In genomic region chr11:61509058-61510029, GRCh38 we compare ENCODE assay signal across 1 cellular context.
A peak's percentile ranks its signal among the peaks of the same experiment; 100 is the strongest.
TF ChIP-seq lines count a peak whose summit lies in the region.

No MANE protein-coding gene starts in this region.

TF ChIP-seq in K562, 482 proteins besides CTCF, POLR2A, EP300 and RAD21 (continued from another document and continues in another):
- TF ChIP-seq, protein P1, sequence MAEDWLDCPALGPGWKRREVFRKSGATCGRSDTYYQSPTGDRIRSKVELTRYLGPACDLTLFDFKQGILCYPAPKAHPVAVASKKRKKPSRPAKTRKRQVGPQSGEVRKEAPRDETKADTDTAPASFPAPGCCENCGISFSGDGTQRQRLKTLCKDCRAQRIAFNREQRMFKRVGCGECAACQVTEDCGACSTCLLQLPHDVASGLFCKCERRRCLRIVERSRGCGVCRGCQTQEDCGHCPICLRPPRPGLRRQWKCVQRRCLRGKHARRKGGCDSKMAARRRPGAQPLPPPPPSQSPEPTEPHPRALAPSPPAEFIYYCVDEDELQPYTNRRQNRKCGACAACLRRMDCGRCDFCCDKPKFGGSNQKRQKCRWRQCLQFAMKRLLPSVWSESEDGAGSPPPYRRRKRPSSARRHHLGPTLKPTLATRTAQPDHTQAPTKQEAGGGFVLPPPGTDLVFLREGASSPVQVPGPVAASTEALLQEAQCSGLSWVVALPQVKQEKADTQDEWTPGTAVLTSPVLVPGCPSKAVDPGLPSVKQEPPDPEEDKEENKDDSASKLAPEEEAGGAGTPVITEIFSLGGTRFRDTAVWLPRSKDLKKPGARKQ (CRISPR knock-in tag; IDR thresholded peaks at IDR 0.05): 0 out of 2 replicates have a peak, but pooled peaks have one; percentile 54
- TF ChIP-seq RBFOX2 (IDR thresholded peaks at IDR 0.05; ENCODE audit: low read depth, low read length): peak; percentile 48
- TF ChIP-seq TGIF2 (CRISPR knock-in tag; IDR thresholded peaks at IDR 0.05): no peak
- TF ChIP-seq U2AF1 (optimal IDR thresholded peaks at IDR 0.05; ENCODE audit: low read depth, low read length): peak; percentile 38
- peak; percentile 78; the same call in 1 of the 2 replicates for TF ChIP-seq E2F3 (CRISPR knock-in tag; IDR thresholded peaks at IDR 0.05)
- TF ChIP-seq, protein P2, sequence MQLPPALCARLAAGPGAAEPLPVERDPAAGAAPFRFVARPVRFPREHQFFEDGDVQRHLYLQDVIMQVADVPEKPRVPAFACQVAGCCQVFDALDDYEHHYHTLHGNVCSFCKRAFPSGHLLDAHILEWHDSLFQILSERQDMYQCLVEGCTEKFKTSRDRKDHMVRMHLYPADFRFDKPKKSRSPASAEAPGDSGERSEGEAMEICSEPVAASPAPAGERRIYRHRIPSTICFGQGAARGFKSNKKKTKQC (CRISPR knock-in tag; IDR thresholded peaks at IDR 0.05): peak; percentile 84
- TF ChIP-seq, protein P3, sequence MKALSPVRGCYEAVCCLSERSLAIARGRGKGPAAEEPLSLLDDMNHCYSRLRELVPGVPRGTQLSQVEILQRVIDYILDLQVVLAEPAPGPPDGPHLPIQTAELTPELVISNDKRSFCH (CRISPR knock-in tag; IDR thresholded peaks at IDR 0.05): no peak
- TF ChIP-seq, protein P3 (tag; IDR thresholded peaks at IDR 0.05): 0 out of 2 replicates have a peak, but pooled peaks have one; percentile 51
- TF ChIP-seq CTCFL (IDR thresholded peaks at IDR 0.05; ENCODE audit: borderline replicate concordance, insufficient read depth, low read depth, low read length, poor library complexity, severe bottlenecking): peak; percentile 94
- TF ChIP-seq, protein P4, sequence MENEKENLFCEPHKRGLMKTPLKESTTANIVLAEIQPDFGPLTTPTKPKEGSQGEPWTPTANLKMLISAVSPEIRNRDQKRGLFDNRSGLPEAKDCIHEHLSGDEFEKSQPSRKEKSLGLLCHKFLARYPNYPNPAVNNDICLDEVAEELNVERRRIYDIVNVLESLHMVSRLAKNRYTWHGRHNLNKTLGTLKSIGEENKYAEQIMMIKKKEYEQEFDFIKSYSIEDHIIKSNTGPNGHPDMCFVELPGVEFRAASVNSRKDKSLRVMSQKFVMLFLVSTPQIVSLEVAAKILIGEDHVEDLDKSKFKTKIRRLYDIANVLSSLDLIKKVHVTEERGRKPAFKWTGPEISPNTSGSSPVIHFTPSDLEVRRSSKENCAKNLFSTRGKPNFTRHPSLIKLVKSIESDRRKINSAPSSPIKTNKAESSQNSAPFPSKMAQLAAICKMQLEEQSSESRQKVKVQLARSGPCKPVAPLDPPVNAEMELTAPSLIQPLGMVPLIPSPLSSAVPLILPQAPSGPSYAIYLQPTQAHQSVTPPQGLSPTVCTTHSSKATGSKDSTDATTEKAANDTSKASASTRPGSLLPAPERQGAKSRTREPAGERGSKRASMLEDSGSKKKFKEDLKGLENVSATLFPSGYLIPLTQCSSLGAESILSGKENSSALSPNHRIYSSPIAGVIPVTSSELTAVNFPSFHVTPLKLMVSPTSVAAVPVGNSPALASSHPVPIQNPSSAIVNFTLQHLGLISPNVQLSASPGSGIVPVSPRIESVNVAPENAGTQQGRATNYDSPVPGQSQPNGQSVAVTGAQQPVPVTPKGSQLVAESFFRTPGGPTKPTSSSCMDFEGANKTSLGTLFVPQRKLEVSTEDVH (IDR thresholded peaks at IDR 0.05; ENCODE audit: low read depth, partially characterized antibody): peak; percentile 31
- no peak for TF ChIP-seq HEY1 (CRISPR knock-in tag; IDR thresholded peaks at IDR 0.05; ENCODE audit: borderline replicate concordance)
- no peak for TF ChIP-seq ZNF165 (CRISPR knock-in tag; IDR thresholded peaks at IDR 0.05; ENCODE audit: borderline replicate concordance)
- TF ChIP-seq GTF2A2 (tag; IDR thresholded peaks at IDR 0.05): no peak
- no peak for TF ChIP-seq ZNF232 (CRISPR knock-in tag; IDR thresholded peaks at IDR 0.05)
- TF ChIP-seq, protein P5, sequence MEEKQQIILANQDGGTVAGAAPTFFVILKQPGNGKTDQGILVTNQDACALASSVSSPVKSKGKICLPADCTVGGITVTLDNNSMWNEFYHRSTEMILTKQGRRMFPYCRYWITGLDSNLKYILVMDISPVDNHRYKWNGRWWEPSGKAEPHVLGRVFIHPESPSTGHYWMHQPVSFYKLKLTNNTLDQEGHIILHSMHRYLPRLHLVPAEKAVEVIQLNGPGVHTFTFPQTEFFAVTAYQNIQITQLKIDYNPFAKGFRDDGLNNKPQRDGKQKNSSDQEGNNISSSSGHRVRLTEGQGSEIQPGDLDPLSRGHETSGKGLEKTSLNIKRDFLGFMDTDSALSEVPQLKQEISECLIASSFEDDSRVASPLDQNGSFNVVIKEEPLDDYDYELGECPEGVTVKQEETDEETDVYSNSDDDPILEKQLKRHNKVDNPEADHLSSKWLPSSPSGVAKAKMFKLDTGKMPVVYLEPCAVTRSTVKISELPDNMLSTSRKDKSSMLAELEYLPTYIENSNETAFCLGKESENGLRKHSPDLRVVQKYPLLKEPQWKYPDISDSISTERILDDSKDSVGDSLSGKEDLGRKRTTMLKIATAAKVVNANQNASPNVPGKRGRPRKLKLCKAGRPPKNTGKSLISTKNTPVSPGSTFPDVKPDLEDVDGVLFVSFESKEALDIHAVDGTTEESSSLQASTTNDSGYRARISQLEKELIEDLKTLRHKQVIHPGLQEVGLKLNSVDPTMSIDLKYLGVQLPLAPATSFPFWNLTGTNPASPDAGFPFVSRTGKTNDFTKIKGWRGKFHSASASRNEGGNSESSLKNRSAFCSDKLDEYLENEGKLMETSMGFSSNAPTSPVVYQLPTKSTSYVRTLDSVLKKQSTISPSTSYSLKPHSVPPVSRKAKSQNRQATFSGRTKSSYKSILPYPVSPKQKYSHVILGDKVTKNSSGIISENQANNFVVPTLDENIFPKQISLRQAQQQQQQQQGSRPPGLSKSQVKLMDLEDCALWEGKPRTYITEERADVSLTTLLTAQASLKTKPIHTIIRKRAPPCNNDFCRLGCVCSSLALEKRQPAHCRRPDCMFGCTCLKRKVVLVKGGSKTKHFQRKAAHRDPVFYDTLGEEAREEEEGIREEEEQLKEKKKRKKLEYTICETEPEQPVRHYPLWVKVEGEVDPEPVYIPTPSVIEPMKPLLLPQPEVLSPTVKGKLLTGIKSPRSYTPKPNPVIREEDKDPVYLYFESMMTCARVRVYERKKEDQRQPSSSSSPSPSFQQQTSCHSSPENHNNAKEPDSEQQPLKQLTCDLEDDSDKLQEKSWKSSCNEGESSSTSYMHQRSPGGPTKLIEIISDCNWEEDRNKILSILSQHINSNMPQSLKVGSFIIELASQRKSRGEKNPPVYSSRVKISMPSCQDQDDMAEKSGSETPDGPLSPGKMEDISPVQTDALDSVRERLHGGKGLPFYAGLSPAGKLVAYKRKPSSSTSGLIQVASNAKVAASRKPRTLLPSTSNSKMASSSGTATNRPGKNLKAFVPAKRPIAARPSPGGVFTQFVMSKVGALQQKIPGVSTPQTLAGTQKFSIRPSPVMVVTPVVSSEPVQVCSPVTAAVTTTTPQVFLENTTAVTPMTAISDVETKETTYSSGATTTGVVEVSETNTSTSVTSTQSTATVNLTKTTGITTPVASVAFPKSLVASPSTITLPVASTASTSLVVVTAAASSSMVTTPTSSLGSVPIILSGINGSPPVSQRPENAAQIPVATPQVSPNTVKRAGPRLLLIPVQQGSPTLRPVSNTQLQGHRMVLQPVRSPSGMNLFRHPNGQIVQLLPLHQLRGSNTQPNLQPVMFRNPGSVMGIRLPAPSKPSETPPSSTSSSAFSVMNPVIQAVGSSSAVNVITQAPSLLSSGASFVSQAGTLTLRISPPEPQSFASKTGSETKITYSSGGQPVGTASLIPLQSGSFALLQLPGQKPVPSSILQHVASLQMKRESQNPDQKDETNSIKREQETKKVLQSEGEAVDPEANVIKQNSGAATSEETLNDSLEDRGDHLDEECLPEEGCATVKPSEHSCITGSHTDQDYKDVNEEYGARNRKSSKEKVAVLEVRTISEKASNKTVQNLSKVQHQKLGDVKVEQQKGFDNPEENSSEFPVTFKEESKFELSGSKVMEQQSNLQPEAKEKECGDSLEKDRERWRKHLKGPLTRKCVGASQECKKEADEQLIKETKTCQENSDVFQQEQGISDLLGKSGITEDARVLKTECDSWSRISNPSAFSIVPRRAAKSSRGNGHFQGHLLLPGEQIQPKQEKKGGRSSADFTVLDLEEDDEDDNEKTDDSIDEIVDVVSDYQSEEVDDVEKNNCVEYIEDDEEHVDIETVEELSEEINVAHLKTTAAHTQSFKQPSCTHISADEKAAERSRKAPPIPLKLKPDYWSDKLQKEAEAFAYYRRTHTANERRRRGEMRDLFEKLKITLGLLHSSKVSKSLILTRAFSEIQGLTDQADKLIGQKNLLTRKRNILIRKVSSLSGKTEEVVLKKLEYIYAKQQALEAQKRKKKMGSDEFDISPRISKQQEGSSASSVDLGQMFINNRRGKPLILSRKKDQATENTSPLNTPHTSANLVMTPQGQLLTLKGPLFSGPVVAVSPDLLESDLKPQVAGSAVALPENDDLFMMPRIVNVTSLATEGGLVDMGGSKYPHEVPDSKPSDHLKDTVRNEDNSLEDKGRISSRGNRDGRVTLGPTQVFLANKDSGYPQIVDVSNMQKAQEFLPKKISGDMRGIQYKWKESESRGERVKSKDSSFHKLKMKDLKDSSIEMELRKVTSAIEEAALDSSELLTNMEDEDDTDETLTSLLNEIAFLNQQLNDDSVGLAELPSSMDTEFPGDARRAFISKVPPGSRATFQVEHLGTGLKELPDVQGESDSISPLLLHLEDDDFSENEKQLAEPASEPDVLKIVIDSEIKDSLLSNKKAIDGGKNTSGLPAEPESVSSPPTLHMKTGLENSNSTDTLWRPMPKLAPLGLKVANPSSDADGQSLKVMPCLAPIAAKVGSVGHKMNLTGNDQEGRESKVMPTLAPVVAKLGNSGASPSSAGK (IDR thresholded peaks at IDR 0.05): peak; percentile 95
- TF ChIP-seq HDAC1 (IDR thresholded peaks at IDR 0.05): 0 out of 4 replicates have a peak, but pooled peaks of 1 of the 2 experiments have one; percentile 23
- TF ChIP-seq MAX (CRISPR knock-in tag; IDR thresholded peaks at IDR 0.05): peak; percentile 86
- TF ChIP-seq, protein P6, sequence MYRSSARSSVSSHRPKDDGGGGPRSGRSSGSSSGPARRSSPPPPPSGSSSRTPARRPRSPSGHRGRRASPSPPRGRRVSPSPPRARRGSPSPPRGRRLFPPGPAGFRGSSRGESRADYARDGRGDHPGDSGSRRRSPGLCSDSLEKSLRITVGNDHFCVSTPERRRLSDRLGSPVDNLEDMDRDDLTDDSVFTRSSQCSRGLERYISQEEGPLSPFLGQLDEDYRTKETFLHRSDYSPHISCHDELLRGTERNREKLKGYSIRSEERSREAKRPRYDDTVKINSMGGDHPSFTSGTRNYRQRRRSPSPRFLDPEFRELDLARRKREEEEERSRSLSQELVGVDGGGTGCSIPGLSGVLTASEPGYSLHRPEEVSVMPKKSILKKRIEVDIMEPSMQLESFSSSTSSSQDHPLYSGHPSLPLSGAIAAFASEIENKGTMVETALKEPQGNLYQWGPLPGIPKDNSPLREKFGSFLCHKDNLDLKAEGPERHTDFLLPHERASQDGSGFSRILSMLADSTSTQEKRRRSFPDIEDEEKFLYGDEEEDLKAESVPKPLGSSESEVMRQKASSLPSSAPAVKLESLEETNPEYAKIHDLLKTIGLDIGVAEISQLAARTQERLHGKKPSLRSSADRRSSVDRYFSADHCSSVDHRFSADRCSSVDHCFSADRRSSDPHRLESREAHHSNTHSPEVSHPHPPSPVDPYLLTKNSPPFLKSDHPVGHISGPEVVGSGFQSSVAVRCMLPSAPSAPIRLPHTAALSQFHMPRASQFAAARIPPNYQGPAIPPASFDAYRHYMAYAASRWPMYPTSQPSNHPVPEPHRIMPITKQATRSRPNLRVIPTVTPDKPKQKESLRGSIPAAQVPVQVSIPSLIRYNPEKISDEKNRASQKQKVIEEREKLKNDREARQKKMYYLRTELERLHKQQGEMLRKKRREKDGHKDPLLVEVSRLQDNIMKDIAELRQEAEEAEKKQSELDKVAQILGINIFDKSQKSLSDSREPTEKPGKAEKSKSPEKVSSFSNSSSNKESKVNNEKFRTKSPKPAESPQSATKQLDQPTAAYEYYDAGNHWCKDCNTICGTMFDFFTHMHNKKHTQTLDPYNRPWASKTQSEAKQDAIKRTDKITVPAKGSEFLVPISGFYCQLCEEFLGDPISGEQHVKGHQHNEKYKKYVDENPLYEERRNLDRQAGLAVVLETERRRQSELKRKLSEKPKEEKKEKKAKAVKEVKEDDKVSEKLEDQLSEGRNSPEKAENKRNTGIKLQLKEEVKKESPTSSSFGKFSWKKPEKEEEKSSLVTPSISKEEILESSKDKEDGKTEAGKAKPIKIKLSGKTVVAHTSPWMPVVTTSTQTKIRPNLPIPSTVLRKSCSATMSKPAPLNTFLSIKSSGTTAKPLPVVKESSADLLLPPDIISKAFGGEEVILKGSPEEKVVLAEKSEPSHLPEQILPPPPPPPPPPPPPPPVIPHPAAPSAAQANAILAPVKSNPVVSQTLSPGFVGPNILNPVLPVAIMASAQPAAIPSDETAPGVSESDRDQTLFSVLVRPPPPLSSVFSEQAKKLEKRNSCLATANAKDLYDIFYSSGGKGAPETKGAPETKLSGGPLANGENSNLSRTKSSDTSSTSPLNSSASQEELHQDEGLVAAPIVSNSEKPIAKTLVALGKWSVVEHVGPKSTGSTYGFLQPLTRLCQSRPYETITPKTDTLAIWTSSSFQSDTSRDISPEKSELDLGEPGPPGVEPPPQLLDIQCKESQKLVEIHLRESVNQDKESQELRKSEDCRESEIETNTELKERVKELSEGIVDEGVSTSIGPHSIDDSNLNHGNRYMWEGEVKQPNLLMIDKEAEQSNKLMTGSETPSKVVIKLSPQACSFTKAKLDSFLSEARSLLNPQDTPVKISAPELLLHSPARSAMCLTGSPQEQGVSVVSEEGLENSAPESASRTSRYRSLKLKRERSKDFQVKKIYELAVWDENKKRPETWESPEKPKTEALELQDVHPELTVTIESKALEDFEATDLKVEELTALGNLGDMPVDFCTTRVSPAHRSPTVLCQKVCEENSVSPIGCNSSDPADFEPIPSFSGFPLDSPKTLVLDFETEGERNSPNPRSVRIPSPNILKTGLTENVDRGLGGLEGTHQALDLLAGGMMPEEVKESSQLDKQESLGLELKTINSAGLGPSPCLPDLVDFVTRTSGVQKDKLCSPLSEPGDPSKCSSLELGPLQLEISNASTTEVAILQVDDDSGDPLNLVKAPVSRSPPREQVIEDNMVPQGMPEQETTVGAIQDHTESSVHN (IDR thresholded peaks at IDR 0.05; ENCODE audit: borderline replicate concordance in 1 of 2, low read depth in 1 of 2): no peak
- no peak for TF ChIP-seq BRD4 (IDR thresholded peaks at IDR 0.05)
- 0 out of 2 replicates have a peak, but pooled peaks have one; percentile 31 for TF ChIP-seq HCFC1 (IDR thresholded peaks at IDR 0.05; ENCODE audit: low read depth, low read length)
- TF ChIP-seq ZNF830 (CRISPR knock-in tag; IDR thresholded peaks at IDR 0.05): 0 out of 2 replicates have a peak, but pooled peaks have one; percentile 66
- TF ChIP-seq HNRNPLL (IDR thresholded peaks at IDR 0.05; ENCODE audit: low read depth, low read length, poor library complexity, severe bottlenecking): peak; percentile 80
